1 cellular context compared by ENCODE assay signal in genomic region chr11:119373059-119373875, GRCh38.
TF ChIP-seq lines count a peak whose summit lies in the region.

No MANE protein-coding gene starts in this region.

TF ChIP-seq in IMR-90, 13 proteins besides CTCF, POLR2A, EP300 and RAD21:
- TF ChIP-seq MXI1 (IDR thresholded peaks at IDR 0.05; ENCODE audit: borderline replicate concordance, low read depth, low read length) (no peak), CHD1 (IDR thresholded peaks at IDR 0.05; ENCODE audit: low read depth, low read length) (no peak), USF2 (IDR thresholded peaks at IDR 0.05; ENCODE audit: low read depth, low read length) (no peak), RFX5 (IDR thresholded peaks at IDR 0.05; ENCODE audit: low read depth, low read length) (no peak), BHLHE40 (IDR thresholded peaks at IDR 0.05; ENCODE audit: low read depth, low read length) (no peak), NFE2L2 (IDR thresholded peaks at IDR 0.05; ENCODE audit: low read depth, low read length) (no peak), RCOR1 (IDR thresholded peaks at IDR 0.05; ENCODE audit: insufficient replicate concordance, low read length) (no peak), FOS (IDR thresholded peaks at IDR 0.05; ENCODE audit: low read depth, low read length) (no peak), ELK1 (IDR thresholded peaks at IDR 0.05; ENCODE audit: borderline replicate concordance, low read depth, low read length) (no peak), MAFK (IDR thresholded peaks at IDR 0.05; ENCODE audit: low read depth, low read length) (no peak), MAZ (IDR thresholded peaks at IDR 0.05; ENCODE audit: borderline replicate concordance, low read depth, low read length) (no peak), CEBPB (IDR thresholded peaks at IDR 0.05; ENCODE audit: low read depth, low read length) (no peak)
